1 cellular context compared by ENCODE assay signal in genomic region chr22:48892571-48893287, GRCh38.
TF ChIP-seq lines count a peak whose summit lies in the region.

No MANE protein-coding gene starts in this region.

TF ChIP-seq in H1, 55 proteins besides CTCF, POLR2A, EP300 and RAD21:
- TF ChIP-seq JUND (IDR thresholded peaks at IDR 0.05; ENCODE audit: low read length), result no peak
- no peak for TF ChIP-seq RNF2 (IDR thresholded peaks at IDR 0.05; ENCODE audit: borderline replicate concordance, low read depth, low read length, missing control alignments, poor library complexity, severe bottlenecking)
- TF ChIP-seq KDM5A (IDR thresholded peaks at IDR 0.05; ENCODE audit: low read length), result no peak
TF ChIP-seq in H1: peak in this region for 0.
